9 cellular contexts compared by ENCODE assay signal in the genomic region with DNA sequence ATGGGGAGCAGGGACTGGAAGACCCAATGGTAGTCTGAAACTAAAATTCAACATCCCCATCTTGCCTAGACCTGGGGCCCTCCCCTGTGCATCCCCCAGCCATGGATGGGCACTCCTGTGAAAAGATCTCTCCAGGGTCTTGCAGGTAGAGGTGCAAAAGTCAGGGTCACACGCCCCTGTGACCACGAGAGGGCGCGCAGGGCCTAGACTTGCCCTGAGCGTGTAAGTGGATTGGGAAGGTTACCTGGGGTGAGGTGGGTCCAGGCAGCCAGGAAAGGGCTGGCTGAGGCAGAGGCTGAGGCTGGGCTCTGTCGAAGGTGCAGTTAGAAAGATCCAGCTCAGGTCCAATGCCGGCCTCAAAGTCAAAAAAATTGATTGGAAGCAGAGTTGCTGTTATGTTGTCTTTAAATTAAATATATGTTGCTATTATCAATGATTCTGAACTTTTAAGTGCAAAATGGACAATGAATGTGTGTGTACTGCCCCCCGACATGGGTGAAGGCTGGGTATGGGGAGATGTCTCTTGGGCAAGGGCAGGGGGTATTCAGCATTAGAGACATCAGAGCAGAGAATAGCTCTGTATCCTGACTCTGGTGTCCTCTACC. TPM values are rescaled to one million over a fixed set of nuclear protein-coding genes. Genes with fewer than 3 reads are reported as not detected.
DNase-seq lines count a peak whose midpoint lies in the region; ATAC-seq and TF ChIP-seq lines count a peak whose summit lies in the region.
"Had no signal": no experiment of that assay in that cellular context is flagged by ENCODE, and none has a peak within 500 bp of the region (broad histone marks: within the 10 kb centered on the region; RNA-seq: fewer than 3 reads in every experiment).

No MANE protein-coding gene starts in this region.

- H3K9me3 ChIP-seq in OCI-LY1 (ENCODE audit: low read length) (no peaks in the 10 kb centered on the region), heart left ventricle (no peaks in the 10 kb centered on the region), spleen (no peaks in the 10 kb centered on the region), SJCRH30 (replicated peaks) (no peaks in the 10 kb centered on the region)

- peak; percentile 69 for ATAC-seq in HG03342 (IDR thresholded peaks at IDR 0.05; ENCODE audit: unreplicated experiment)
- peak; percentile 51 to 82 (median 72) for ATAC-seq in heart left ventricle

- DNase-seq in Caki2 (ENCODE audit: low read depth) = peak; percentile 42
- peak; percentile 41 for DNase-seq in activated T-helper 9 cell treated with anti-CD3 and anti-CD28 coated beads, Interleukin-2, amount 50 U/mL, for 16 hours (ENCODE audit: low read depth)
- DNase-seq in heart left ventricle = peak in 4 of 5 donors; percentile 50 to 71 (median 60)
- no peak for DNase-seq in spleen
- DNase-seq in SKM-1 treated with dmso at 0.1 percent for 144 hours (lab: John Stamatoyannopoulos, UW; ENCODE audit: unreplicated experiment) = no peak
- DNase-seq in SJCRH30 = no peak

- H3K27me3 ChIP-seq in OCI-LY1 (ENCODE audit: insufficient read depth, low read length) (no peaks in the 10 kb centered on the region), heart left ventricle (peaks cover 4 to 36% (median 16%) of the 10 kb centered on the region in 9 donors), spleen (replicated peaks in 1 of 7) (peaks cover under 1 to 72% (median 12%) of the 10 kb centered on the region in 7 donors), SJCRH30 (no peaks in the 10 kb centered on the region)

- H3K27ac ChIP-seq in OCI-LY1 (ENCODE audit: low read depth, low read length, poor library complexity, severe bottlenecking) = no peak overlapping the region
- H3K27ac ChIP-seq in heart left ventricle = no peak overlapping the region
- no peak overlapping the region for H3K27ac ChIP-seq in spleen
- no peak overlapping the region for H3K27ac ChIP-seq in SJCRH30

- no peak overlapping the region for H3K9ac ChIP-seq in OCI-LY1 (ENCODE audit: low read length)

- no peaks in the 10 kb centered on the region for H4K20me1 ChIP-seq in OCI-LY1 (ENCODE audit: insufficient read depth, low read length)

- H3K9me2 ChIP-seq in OCI-LY1 (ENCODE audit: low read depth, low read length) = no peaks in the 10 kb centered on the region

- in situ Hi-C loops in Caki2 (cut with HindIII; ENCODE audit: low pct_unique_long_range_greater_than_20kb, low sequenced_read_pairs) = no loop called here

- no peaks in the 10 kb centered on the region for H3K79me2 ChIP-seq in OCI-LY1 (ENCODE audit: insufficient read depth, low read length)

- H3F3A ChIP-seq in OCI-LY1 (ENCODE audit: insufficient read depth, low read length) = no peaks in the 10 kb centered on the region

- no peak overlapping the region for H3K4me2 ChIP-seq in OCI-LY1 (ENCODE audit: low read length)

- TF ChIP-seq CTCF in OCI-LY1 (IDR thresholded peaks at IDR 0.05; ENCODE audit: low read length) (peak; percentile 76), heart left ventricle (IDR thresholded peaks at IDR 0.05) (peak; percentile 54 to 78 (median 72)), spleen (IDR thresholded peaks at IDR 0.05 in 8 of 11, conservative IDR thresholded peaks at IDR 0.05 in 3 of 11) (peak in 9 of 11 experiments; percentile 26 to 68 (median 58))

- no peak overlapping the region for H3K4me3 ChIP-seq in OCI-LY1 (ENCODE audit: low read depth, low read length, poor library complexity, severe bottlenecking)
- H3K4me3 ChIP-seq in heart left ventricle = no peak overlapping the region
- no peak overlapping the region for H3K4me3 ChIP-seq in spleen
- no peak overlapping the region for H3K4me3 ChIP-seq in SJCRH30

- H3K36me3 ChIP-seq in OCI-LY1 (ENCODE audit: insufficient read depth, low read length) (no peaks in the 10 kb centered on the region), heart left ventricle (no peaks in the 10 kb centered on the region), spleen (peaks cover 0 to 7% (median 0%) of the 10 kb centered on the region in 6 donors), SJCRH30 (no peaks in the 10 kb centered on the region)

- intact Hi-C loops in heart left ventricle (cut with DNase I) = loop anchor here in 8 of 10 donors (1.0 to 10.0 kb wide), 5 partner anchors 64 to 450 kb away; no protein-coding TSS in a partner anchor
- intact Hi-C loops in spleen (cut with DNase I; ENCODE audit: low total_unique reads) = no loop called here

- TF ChIP-seq POLR2A in heart left ventricle (IDR thresholded peaks at IDR 0.05) (no peak), spleen (IDR thresholded peaks at IDR 0.05) (no peak)

- 15 to 26% (median 22%) methylated on average over 8 of the region's 8 CpGs for WGBS in heart left ventricle, 4 donors
- 13 to 20% (median 15%) methylated on average over 6 to 8 of the region's 8 CpGs for WGBS in spleen, 5 donors

- no peak overlapping the region for H2AFZ ChIP-seq in OCI-LY1 (ENCODE audit: low read length)

- H3K4me1 ChIP-seq in OCI-LY1 (ENCODE audit: insufficient read depth, low read length, severe bottlenecking) (no peaks in the 10 kb centered on the region), heart left ventricle (peaks cover 0 to 14% (median 0%) of the 10 kb centered on the region in 12 donors), spleen (peaks cover 0 to 18% (median 5%) of the 10 kb centered on the region in 6 donors), SJCRH30 (no peaks in the 10 kb centered on the region)

RNA-seq across cellular contexts. Expression of a gene that starts 4.8 kb away (rescaled TPM):
- total RNA-seq in Caki2 (2014; rRNA removed; shearing (Covaris generic); ENCODE audit: low replicate concordance) = not detected in 2 replicates
- total RNA-seq in heart left ventricle (under 1 TPM in 1 of 9 donors, not detected in 8; 0.15 TPM), spleen (under 1 TPM in 3 of 7 donors, not detected in 4; 0.22 to 0.27 (median 0.26) TPM)
- polyA plus RNA-seq in heart left ventricle (not detected), spleen (under 1 TPM; 0.04 to 0.16 (median 0.05) TPM)
- not detected in 2 replicates for total RNA-seq in SJCRH30 (2014; rRNA removed; shearing (Covaris generic))
- total RNA-seq: LHCN-M2 had no signal

RNA-seq across cellular contexts. Expression of a gene that starts 24.3 kb away (rescaled TPM):
- total RNA-seq in Caki2 (2014; rRNA removed; shearing (Covaris generic); ENCODE audit: low replicate concordance) = 20.4 and 31.0 TPM in 2 replicates
- total RNA-seq in heart left ventricle (10 to 100 TPM; 10.3 to 41.9 (median 19.9) TPM), spleen (100 to 1,000 TPM in 1 of 7 donors, 10 to 100 TPM in 6; 28.3 to 148 (median 82.6) TPM)
- polyA plus RNA-seq in heart left ventricle (10 to 100 TPM; 11.9 to 26.4 TPM), spleen (10 to 100 TPM; 10.6 to 44.1 (median 20.5) TPM)
- total RNA-seq in SJCRH30 (2014; rRNA removed; shearing (Covaris generic)) = 10.6 and 11.2 TPM in 2 replicates

Comparison
In these comparisons a context has a peak if more than half of its experiments do, and no peak if none do; other contexts are left out.
1. DNase-seq: peak in Caki2 (single experiment), activated T-helper 9 cell treated with anti-CD3 and anti-CD28 coated beads, Interleukin-2, amount 50 U/mL, for 16 hours (single experiment) and heart left ventricle (4 of 5); none in spleen (single experiment), SKM-1 treated with dmso at 0.1 percent for 144 hours (single experiment) and SJCRH30 (0 of 2).
2. Peak in every context shown above with its lines, with median percentiles within 50 percentile points of each other: CTCF ChIP-seq.